In genomic region chr10:75461672-75462649, GRCh38 we compare ENCODE assay signal across 19 cellular contexts. TPM values are rescaled to one million over a fixed set of nuclear protein-coding genes. Genes with fewer than 3 reads are reported as not detected.
"Had no signal": no experiment of that assay in that cellular context is flagged by ENCODE, and none has a peak within 500 bp of the region (broad histone marks: within the 10 kb centered on the region; RNA-seq: fewer than 3 reads in every experiment).

No MANE protein-coding gene starts in this region.

- H3K4me1 ChIP-seq: psoas muscle, upper lobe of right lung had no signal

- H3K27me3 ChIP-seq: esophagus squamous epithelium, suprapubic skin, upper lobe of right lung had no signal

- H3K36me3 ChIP-seq: esophagus squamous epithelium, suprapubic skin, upper lobe of right lung had no signal

- H3K4me3 ChIP-seq: esophagus squamous epithelium, lung, psoas muscle, suprapubic skin, upper lobe of right lung had no signal

- DNase-seq: activated CD8-positive, alpha-beta memory T cell treated with anti-CD3 and anti-CD28 coated beads, Interleukin-2, amount 50 U/mL, for 4 hours; activated CD8-positive, alpha-beta T cell treated with anti-CD3 and anti-CD28 coated beads for 36 hours; activated gamma-delta T cell treated with Interleukin-2 at 50 U/mL for 16 hours; activated naive CD8-positive, alpha-beta T cell treated with anti-CD3 and anti-CD28 coated beads, Interleukin-2, amount 10 ng/mL, durations not matched to agents 7 days and 5 days; activated T-cell treated with anti-CD3 and anti-CD28 coated beads, Interleukin-2, amount 50 U/mL, for 72 hours; anterior cingulate cortex; esophagus squamous epithelium; foreskin fibroblast; glutamatergic neuron; left colon; naive thymus-derived CD4-positive, alpha-beta T cell; occipital lobe; psoas muscle; stimulated activated CD4-positive, alpha-beta T cell treated with anti-CD3 and anti-CD28 coated beads, Interleukin-2, amount 100 ng/mL, for 48 hours; stimulated activated naive CD8-positive, alpha-beta T cell treated with anti-CD3 and anti-CD28 coated beads, Interleukin-15, Interleukin-2, amounts not matched to agents 100 U/mL and 50 U/mL, for 24 hours; T1000; upper lobe of right lung had no signal

- H3K27ac ChIP-seq: esophagus squamous epithelium, psoas muscle, suprapubic skin, upper lobe of right lung had no signal

- H3K9me3 ChIP-seq: esophagus squamous epithelium, psoas muscle, suprapubic skin, upper lobe of right lung had no signal

- ATAC-seq: activated CD8-positive, alpha-beta T cell treated with anti-CD3 and anti-CD28 coated beads for 36 hours; activated T-cell treated with anti-CD3 and anti-CD28 coated beads, Interleukin-2, amount 50 U/mL, for 72 hours; left colon; naive thymus-derived CD4-positive, alpha-beta T cell; psoas muscle; stimulated activated naive CD8-positive, alpha-beta T cell treated with anti-CD3 and anti-CD28 coated beads, Interleukin-15, Interleukin-2, amounts not matched to agents 100 U/mL and 50 U/mL, for 24 hours; upper lobe of right lung had no signal

RNA-seq across cellular contexts. Expression of gene LRMDA, which starts 30.5 kb away (rescaled TPM):
- total RNA-seq: activated CD8-positive, alpha-beta T cell treated with anti-CD3 and anti-CD28 coated beads for 36 hours; activated naive CD8-positive, alpha-beta T cell treated with anti-CD3 and anti-CD28 coated beads, Interleukin-2, amount 10 ng/mL, durations not matched to agents 7 days and 5 days; activated T-cell treated with anti-CD3 and anti-CD28 coated beads, Interleukin-2, amount 50 U/mL, for 72 hours had no signal
- polyA plus RNA-seq: naive thymus-derived CD4-positive, alpha-beta T cell had no signal
